Comparison of ENCODE assay signal across 9 cellular contexts in genomic region chr2:178804791-178805190, GRCh38. TPM values are rescaled to one million over a fixed set of nuclear protein-coding genes. Genes with fewer than 3 reads are reported as not detected.
A peak's percentile ranks its signal among the peaks of the same experiment; 100 is the strongest.
DNase-seq lines count a peak whose midpoint lies in the region; ATAC-seq and TF ChIP-seq lines count a peak whose summit lies in the region.
"Had no signal": no experiment of that assay in that cellular context is flagged by ENCODE, and none has a peak within 500 bp of the region (broad histone marks: within the 10 kb centered on the region; RNA-seq: fewer than 3 reads in every experiment).

No MANE protein-coding gene starts in this region.

- DNase-seq in Peyer's patch, result no peak
- DNase-seq in right cardiac atrium, result no peak
- DNase-seq in OCI-M2 (lab: John Stamatoyannopoulos, UW; ENCODE audit: unreplicated experiment), result no peak
- DNase-seq in GM19240 (ENCODE audit: insufficient read length, low spot score), result no peak
- DNase-seq in NCI-H1436 (lab: John Stamatoyannopoulos, UW), result no peak
- DNase-seq in activated effector memory CD4-positive, alpha-beta T cell treated with anti-CD3 and anti-CD28 coated beads, Interleukin-2, amount 50 U/mL, for 16 hours, result no peak

- 63% methylated on average over 3 of the region's 3 CpGs for WGBS in right cardiac atrium

- TF ChIP-seq CTCF in GM12875 (IDR thresholded peaks at IDR 0.05; ENCODE audit: borderline replicate concordance, insufficient read depth, low read depth, low read length) (peak; percentile 52; the same call in 1 of the 2 replicates), Peyer's patch (IDR thresholded peaks at IDR 0.05) (peak in 5 of 6 experiments; percentile 38 to 52 (median 45))

- H3K36me3 ChIP-seq in Peyer's patch, result no peaks in the 10 kb centered on the region

- no peak for TF ChIP-seq POLR2A in Peyer's patch (IDR thresholded peaks at IDR 0.05)

- H3K4me1 ChIP-seq in Peyer's patch (no peaks in the 10 kb centered on the region), right cardiac atrium (ENCODE audit: control insufficient read depth, insufficient read depth, low read length) (no peaks in the 10 kb centered on the region)

- H3K27me3 ChIP-seq in Peyer's patch, result no peaks in the 10 kb centered on the region
- H3K27me3 ChIP-seq in right cardiac atrium (ENCODE audit: control insufficient read depth, insufficient read depth), result no peaks in the 10 kb centered on the region

- ATAC-seq in HG02798 (IDR thresholded peaks at IDR 0.05; ENCODE audit: poor library complexity, unreplicated experiment) (peak; percentile 65), right cardiac atrium (peak in 1 of 2 donors; percentile 6)

- intact Hi-C loops in right cardiac atrium (cut with DNase I), result loop anchor here (5.0 to 10.0 kb wide), 4 partner anchors 58 to 108 kb away; no protein-coding TSS in a partner anchor

- H3K9me3 ChIP-seq in Peyer's patch, result no peaks in the 10 kb centered on the region
- no peaks in the 10 kb centered on the region for H3K9me3 ChIP-seq in right cardiac atrium (ENCODE audit: control insufficient read depth, low read length)

- H3K27ac ChIP-seq in Peyer's patch (no peak overlapping the region), right cardiac atrium (ENCODE audit: low read length) (peak overlapping the region; percentile 88)
- H3K27ac ChIP-seq: skin epidermis had no signal

- H3K4me3 ChIP-seq in GM12875 (ENCODE audit: low read depth, low read length) (no peak overlapping the region), Peyer's patch (no peak overlapping the region), right cardiac atrium (ENCODE audit: low read length) (peak overlapping the region; percentile 88)
- H3K4me3 ChIP-seq: skin epidermis had no signal

RNA-seq across cellular contexts. Expression of gene TTN, which starts 2.4 kb away (rescaled TPM):
- total RNA-seq in Peyer's patch (100 to 1,000 TPM in 1 of 4 donors, 10 to 100 TPM in 2, 1 to 10 TPM in 1; 7.6 to 104 (median 10.6) TPM), right cardiac atrium (1,000 to 10,000 TPM; 1,615 to 2,179 (median 1,851) TPM)
- 266 TPM for polyA plus RNA-seq in right cardiac atrium

Comparison
In these comparisons a context has a peak if more than half of its experiments do, and no peak if none do; other contexts are left out.
1. RNA of gene TTN, which starts 2.4 kb away (total RNA-seq): 1,615 to 2,179 TPM in right cardiac atrium; 7.6 to 104 TPM in Peyer's patch; every median in the first group is over 10 times any median in the second.